21 cellular contexts compared by ENCODE assay signal in genomic region chr22:45259754-45260394, GRCh38. TPM values are rescaled to one million over a fixed set of nuclear protein-coding genes. Genes with fewer than 3 reads are reported as not detected.
DNase-seq lines count a peak whose midpoint lies in the region; ATAC-seq, FAIRE-seq and TF ChIP-seq lines count a peak whose summit lies in the region.
"Had no signal": no experiment of that assay in that cellular context is flagged by ENCODE, and none has a peak within 500 bp of the region (broad histone marks: within the 10 kb centered on the region; RNA-seq: fewer than 3 reads in every experiment).

No MANE protein-coding gene starts in this region.

- TF ChIP-seq EP300 in HepG2 (IDR thresholded peaks at IDR 0.05; ENCODE audit: low read depth in 2 of 2, low read length in 2 of 2) (no peak), HepG2 (CRISPR knock-in tag; IDR thresholded peaks at IDR 0.05; ENCODE audit: borderline replicate concordance) (no peak)

- H4K20me1 ChIP-seq in HepG2 (ENCODE audit: insufficient read depth, low read length) = no peaks in the 10 kb centered on the region

- POLR2A ChIA-PET in HepG2 (lab: Yijun Ruan, JAX) = no interaction called here

- no peaks in the 10 kb centered on the region for H3K9me3 Mint-ChIP-seq in dendritic cell treated with granulocyte-macrophage colony-stimulating factor and Interleukin-4, amounts not matched to agents 40 ng/mL and 50 ng/mL, for 4 days
- H3K9me3 Mint-ChIP-seq in nephron progenitor cell = peaks cover 11% of the 10 kb centered on the region
- H3K9me3 Mint-ChIP-seq: IgD-negative memory B cell had no signal

- CTCF ChIA-PET in HepG2 (lab: Yijun Ruan, JAX; ENCODE audit: low intra/inter-chr PET ratio, low total read pairs) = no interaction called here

- peaks cover 2% of the 10 kb centered on the region for H3K27me3 Mint-ChIP-seq in dendritic cell treated with granulocyte-macrophage colony-stimulating factor and Interleukin-4, amounts not matched to agents 40 ng/mL and 50 ng/mL, for 4 days
- peaks cover 9% of the 10 kb centered on the region for H3K27me3 Mint-ChIP-seq in nephron progenitor cell (ENCODE audit: low read depth, poor library complexity)

- no peaks in the 10 kb centered on the region for H3K36me3 ChIP-seq in HepG2 (replicated peaks in 1 of 2; ENCODE audit: control insufficient read depth in 1 of 2, insufficient read depth in 2 of 2, low read length in 2 of 2)
- H3K36me3 ChIP-seq in right lobe of liver = no peaks in the 10 kb centered on the region
- no peaks in the 10 kb centered on the region for H3K36me3 ChIP-seq in aorta (ENCODE audit: control insufficient read depth in 1 of 2, insufficient read depth in 2 of 2, low read length in 1 of 2)

- no peak for TF ChIP-seq RAD21 in HepG2 (CRISPR knock-in tag; IDR thresholded peaks at IDR 0.05)

- H3K79me2 ChIP-seq in HepG2 (ENCODE audit: insufficient read depth, low read length) = no peaks in the 10 kb centered on the region

- H3K27me3 ChIP-seq in HepG2 (ENCODE audit: control insufficient read depth in 1 of 2, insufficient read depth in 2 of 2, low read length in 2 of 2) = peaks cover 7 to 18% of the 10 kb centered on the region in 2 experiments; a peak in 4 of 5 replicates
- no peaks in the 10 kb centered on the region for H3K27me3 ChIP-seq in right lobe of liver
- no peaks in the 10 kb centered on the region for H3K27me3 ChIP-seq in aorta (ENCODE audit: control insufficient read depth in 1 of 2, insufficient read depth in 2 of 2, low read length in 1 of 2)

- H3K27ac Mint-ChIP-seq in dendritic cell treated with granulocyte-macrophage colony-stimulating factor and Interleukin-4, amounts not matched to agents 40 ng/mL and 50 ng/mL, for 4 days = peak overlapping the region; percentile 87
- H3K27ac Mint-ChIP-seq in nephron progenitor cell = peak overlapping the region; percentile 76

- no peak overlapping the region for H2AFZ ChIP-seq in HepG2 (ENCODE audit: low read length)

- peaks cover 50% of the 10 kb centered on the region for H3K4me1 Mint-ChIP-seq in dendritic cell treated with granulocyte-macrophage colony-stimulating factor and Interleukin-4, amounts not matched to agents 40 ng/mL and 50 ng/mL, for 4 days (ENCODE audit: low read depth)
- peaks cover 14% of the 10 kb centered on the region for H3K4me1 Mint-ChIP-seq in nephron progenitor cell

- no peak for DNase-seq in HepG2 (ENCODE audit: low spot score)
- DNase-seq in right lobe of liver = no peak
- no peak for DNase-seq in nephron progenitor cell
- DNase-seq in GM19240 (ENCODE audit: insufficient read length, low spot score) = no peak
- DNase-seq in T1000 (lab: John Stamatoyannopoulos, UW) = no peak
- DNase-seq in aorta = no peak
- DNase-seq: 8988T; ACHN; CD4-positive, alpha-beta memory T cell; DMS153; DMS79 treated with DMSO at 0.1 percent for 48 hours; EL had no signal

- peaks cover 46% of the 10 kb centered on the region for H3K4me1 ChIP-seq in HepG2 (ENCODE audit: insufficient read depth, low read length)
- H3K4me1 ChIP-seq in right lobe of liver = peaks cover 0 to 6% (median 0%) of the 10 kb centered on the region in 4 donors
- H3K4me1 ChIP-seq in aorta (ENCODE audit: control insufficient read depth in 1 of 2, insufficient read depth in 2 of 2, low read length in 2 of 2) = no peaks in the 10 kb centered on the region

- H3K9me3 ChIP-seq in HepG2 (ENCODE audit: low read length) = no peaks in the 10 kb centered on the region
- no peaks in the 10 kb centered on the region for H3K9me3 ChIP-seq in right lobe of liver
- no peaks in the 10 kb centered on the region for H3K9me3 ChIP-seq in aorta (ENCODE audit: control insufficient read depth, low read length)

- peak overlapping the region; percentile 57 for H3K4me2 ChIP-seq in HepG2 (ENCODE audit: low read depth, low read length)

- FAIRE-seq in HepG2 (lab: Jason Lieb, UNC) = no peak
- FAIRE-seq: D721Med, G401.6, GM12891, H54 had no signal

- TF ChIP-seq CTCF in HepG2 (CRISPR knock-in tag; IDR thresholded peaks at IDR 0.05) (no peak), right lobe of liver (IDR thresholded peaks at IDR 0.05) (no peak), nephron progenitor cell (IDR thresholded peaks at IDR 0.05) (no peak)

- intact Hi-C loops in HepG2 (cut with micrococcal nuclease; ENCODE audit: unreplicated experiment) = loop anchor here (5.0 to 10.0 kb wide), 4 partner anchors 43 to 295 kb away; no protein-coding TSS in a partner anchor
- intact Hi-C loops in right lobe of liver (cut with DNase I) = loop anchor here (5.0 to 10.0 kb wide), 3 partner anchors 155 to 295 kb away; no protein-coding TSS in a partner anchor
- intact Hi-C loops in dendritic cell treated with granulocyte-macrophage colony-stimulating factor and Interleukin-4, amounts not matched to agents 40 ng/mL and 50 ng/mL, for 4 days (cut with micrococcal nuclease) = loop anchor here (10.0 kb wide), 1 partner anchor 55 kb away; no protein-coding TSS in a partner anchor
- intact Hi-C loops in aorta (cut with DNase I) = loop anchor here in 1 of 2 donors (5.0 kb wide), 1 partner anchor 93 kb away; no protein-coding TSS in a partner anchor

- H3K9ac ChIP-seq in HepG2 (ENCODE audit: insufficient read depth, low read depth, low read length) = no peak overlapping the region

- H3K4me3 Mint-ChIP-seq in dendritic cell treated with granulocyte-macrophage colony-stimulating factor and Interleukin-4, amounts not matched to agents 40 ng/mL and 50 ng/mL, for 4 days = no peak overlapping the region
- no peak overlapping the region for H3K4me3 Mint-ChIP-seq in nephron progenitor cell
- H3K4me3 Mint-ChIP-seq: CD4-positive, alpha-beta memory T cell; IgD-negative memory B cell had no signal

- 46% methylated on average over 6 of the region's 10 CpGs for WGBS in HepG2 (ENCODE audit: low lambda C conversion rate)
- WGBS in right lobe of liver (ENCODE audit: insufficient coverage, low coverage, low lambda C conversion rate, missing lambda C conversion rate) = 77% methylated on average over 5 of the region's 10 CpGs
- WGBS in aorta, 2 donors = 78 to 86% methylated on average over 10 of the region's 10 CpGs

- no TSS peak for BruUV-seq in HepG2 (replicated peaks; lab: Mats Ljungman, UMichigan)

- no peak overlapping the region for H3K27ac ChIP-seq in HepG2 (ENCODE audit: extremely low read length, insufficient read depth, low read length)
- no peak overlapping the region for H3K27ac ChIP-seq in right lobe of liver
- no peak overlapping the region for H3K27ac ChIP-seq in aorta (ENCODE audit: low read depth in 1 of 2, low read length in 2 of 2)
- H3K27ac ChIP-seq: C4-2B had no signal

- no peak for TF ChIP-seq POLR2A in HepG2 (IDR thresholded peaks at IDR 0.05; ENCODE audit: insufficient read depth in 1 of 2, low read depth in 2 of 2, low read length in 2 of 2)
- no peak for TF ChIP-seq POLR2A in right lobe of liver (IDR thresholded peaks at IDR 0.05)

- in situ Hi-C loops in HepG2 (cut with HindIII; ENCODE audit: extremely low pct_ligation_motif_present, low pct_unique_long_range_greater_than_20kb) = loop anchor here (5.0 kb wide), 1 partner anchor 158 kb away; no protein-coding TSS in a partner anchor

- H3K36me3 Mint-ChIP-seq in dendritic cell treated with granulocyte-macrophage colony-stimulating factor and Interleukin-4, amounts not matched to agents 40 ng/mL and 50 ng/mL, for 4 days (ENCODE audit: low read depth) = no peaks in the 10 kb centered on the region
- H3K36me3 Mint-ChIP-seq in nephron progenitor cell (ENCODE audit: low read depth) = no peaks in the 10 kb centered on the region
- H3K36me3 Mint-ChIP-seq: CD4-positive, alpha-beta memory T cell; IgD-negative memory B cell had no signal

- H3K4me3 ChIP-seq in HepG2 (replicated peaks in 1 of 3; ENCODE audit: insufficient read depth in 1 of 3, low read depth in 2 of 3, low read length in 3 of 3) (no peak overlapping the region), right lobe of liver (no peak overlapping the region), aorta (ENCODE audit: low read length in 2 of 2) (no peak overlapping the region)

- ATAC-seq in HepG2 (no peak), right lobe of liver (no peak), aorta (ENCODE audit: low FRiP score) (no peak), HG02981 (IDR thresholded peaks at IDR 0.05; ENCODE audit: unreplicated experiment) (no peak)
- ATAC-seq: HCT116 had no signal

RNA-seq across cellular contexts. Expression of gene KIAA0930, which starts 19.2 kb away (rescaled TPM):
- total RNA-seq in HepG2 (2016; rRNA removed; fragmentation: Illumina TruSeq; extraction: Trizol) = 25.5 and 27.0 TPM in 2 replicates
- 8.5 and 8.8 TPM in 2 replicates for total RNA-seq in HepG2 (2016; cell fraction: cytosol; rRNA removed; fragmentation: Illumina TruSeq; extraction: Trizol; ENCODE audit: low read depth)
- total RNA-seq in HepG2 (2016; cell fraction: insoluble cytoplasmic fraction; rRNA removed; fragmentation: Illumina TruSeq; extraction: Trizol) = 20.2 and 27.2 TPM in 2 replicates
- total RNA-seq in HepG2 (2016; cell fraction: membrane; rRNA removed; fragmentation: Illumina TruSeq; extraction: Trizol) = 26.6 and 27.7 TPM in 2 replicates
- 13.4 and 15.4 TPM in 2 replicates for total RNA-seq in HepG2 (2016; cell fraction: nucleus; rRNA removed; fragmentation: Illumina TruSeq; extraction: Trizol)
- 38.2 and 46.3 TPM in 2 replicates for polyA plus RNA-seq in HepG2 (2011; rRNA removed)
- 39.3 and 40.1 TPM in 2 replicates for polyA plus RNA-seq in HepG2 (2011; cell fraction: cytosol; rRNA removed)
- polyA plus RNA-seq in HepG2 (2011; cell fraction: nucleus; rRNA removed) = 32.6 and 39.0 TPM in 2 replicates
- 24.1 and 35.1 TPM in 2 replicates for polyA plus RNA-seq in HepG2 (2012)
- polyA plus RNA-seq in HepG2 (2016; cell fraction: cytosol; fragmentation: Illumina TruSeq; extraction: Trizol; ENCODE audit: low read depth) = 14.2 and 17.6 TPM in 2 replicates
- polyA plus RNA-seq in HepG2 (2016; cell fraction: insoluble cytoplasmic fraction; fragmentation: Illumina TruSeq; extraction: Trizol; ENCODE audit: low read depth) = 26.4 and 31.5 TPM in 2 replicates
- 30.2 and 31.7 TPM in 2 replicates for polyA plus RNA-seq in HepG2 (2016; cell fraction: membrane; fragmentation: Illumina TruSeq; extraction: Trizol; ENCODE audit: low read depth)
- 28.9 and 29.2 TPM in 2 replicates for polyA plus RNA-seq in HepG2 (2016; cell fraction: nucleus; fragmentation: Illumina TruSeq; extraction: Trizol; ENCODE audit: insufficient read depth, low read depth)
- 40.1 and 54.5 TPM in 2 replicates for polyA minus RNA-seq in HepG2 (2011; rRNA and poly(A)+ RNA removed; ENCODE audit: low replicate concordance)
- 21.4 and 26.1 TPM in 2 replicates for polyA minus RNA-seq in HepG2 (2011; cell fraction: cytosol; rRNA and poly(A)+ RNA removed)
- 4.8 and 8.6 TPM in 2 replicates for polyA minus RNA-seq in HepG2 (2011; cell fraction: nucleus; rRNA and poly(A)+ RNA removed)
- total RNA-seq in right lobe of liver = 10 to 100 TPM; 24.5 to 57.9 (median 40.8) TPM
- total RNA-seq in aorta = 100 to 1,000 TPM in 1 of 2 donors, 10 to 100 TPM in 1; 46.9 to 101 TPM
- 10 to 100 TPM; 36.6 to 83.7 TPM for polyA plus RNA-seq in aorta

RNA-seq across cellular contexts. Expression of gene UPK3A, which starts 24.9 kb away (rescaled TPM):
- total RNA-seq in HepG2 (2016; rRNA removed; fragmentation: Illumina TruSeq; extraction: Trizol) = 10.0 and 10.5 TPM in 2 replicates
- 9.4 and 11.8 TPM in 2 replicates for total RNA-seq in HepG2 (2016; cell fraction: cytosol; rRNA removed; fragmentation: Illumina TruSeq; extraction: Trizol; ENCODE audit: low read depth)
- total RNA-seq in HepG2 (2016; cell fraction: insoluble cytoplasmic fraction; rRNA removed; fragmentation: Illumina TruSeq; extraction: Trizol) = 9.5 and 11.5 TPM in 2 replicates
- 10.2 and 12.3 TPM in 2 replicates for total RNA-seq in HepG2 (2016; cell fraction: membrane; rRNA removed; fragmentation: Illumina TruSeq; extraction: Trizol)
- total RNA-seq in HepG2 (2016; cell fraction: nucleus; rRNA removed; fragmentation: Illumina TruSeq; extraction: Trizol) = 3.3 and 4.2 TPM in 2 replicates
- 12.2 and 13.8 TPM in 2 replicates for polyA plus RNA-seq in HepG2 (2011; rRNA removed)
- polyA plus RNA-seq in HepG2 (2011; cell fraction: cytosol; rRNA removed) = 10.6 and 20.2 TPM in 2 replicates
- 5.9 and 7.2 TPM in 2 replicates for polyA plus RNA-seq in HepG2 (2011; cell fraction: nucleus; rRNA removed)
- polyA plus RNA-seq in HepG2 (2012) = 4.3 and 11.1 TPM in 2 replicates
- polyA plus RNA-seq in HepG2 (2016; cell fraction: cytosol; fragmentation: Illumina TruSeq; extraction: Trizol; ENCODE audit: low read depth) = 14.1 and 18.5 TPM in 2 replicates
- 14.2 and 18.6 TPM in 2 replicates for polyA plus RNA-seq in HepG2 (2016; cell fraction: insoluble cytoplasmic fraction; fragmentation: Illumina TruSeq; extraction: Trizol; ENCODE audit: low read depth)
- polyA plus RNA-seq in HepG2 (2016; cell fraction: membrane; fragmentation: Illumina TruSeq; extraction: Trizol; ENCODE audit: low read depth) = 13.4 and 14.9 TPM in 2 replicates
- polyA plus RNA-seq in HepG2 (2016; cell fraction: nucleus; fragmentation: Illumina TruSeq; extraction: Trizol; ENCODE audit: insufficient read depth, low read depth) = 12.3 and 12.7 TPM in 2 replicates
- polyA minus RNA-seq in HepG2 (2011; rRNA and poly(A)+ RNA removed; ENCODE audit: low replicate concordance) = 30.1 TPM in 1 of 2 replicates, not detected in the other
- 3.4 and 3.6 TPM in 2 replicates for polyA minus RNA-seq in HepG2 (2011; cell fraction: cytosol; rRNA and poly(A)+ RNA removed)
- polyA minus RNA-seq in HepG2 (2011; cell fraction: nucleus; rRNA and poly(A)+ RNA removed) = 2.2 and 3.2 TPM in 2 replicates
- total RNA-seq in right lobe of liver = not detected
- not detected for total RNA-seq in aorta
- not detected for polyA plus RNA-seq in aorta
- total RNA-seq: CD4-positive, alpha-beta memory T cell had no signal
- polyA plus RNA-seq: CD4-positive, alpha-beta memory T cell had no signal

RNA-seq across cellular contexts. Expression of gene FAM118A, which starts 49.9 kb away (rescaled TPM):
- 26.4 and 36.7 TPM in 2 replicates for total RNA-seq in HepG2 (2016; rRNA removed; fragmentation: Illumina TruSeq; extraction: Trizol)
- 28.0 and 29.8 TPM in 2 replicates for total RNA-seq in HepG2 (2016; cell fraction: cytosol; rRNA removed; fragmentation: Illumina TruSeq; extraction: Trizol; ENCODE audit: low read depth)
- 25.8 and 32.7 TPM in 2 replicates for total RNA-seq in HepG2 (2016; cell fraction: insoluble cytoplasmic fraction; rRNA removed; fragmentation: Illumina TruSeq; extraction: Trizol)
- 21.5 TPM in 2 replicates for total RNA-seq in HepG2 (2016; cell fraction: membrane; rRNA removed; fragmentation: Illumina TruSeq; extraction: Trizol)
- total RNA-seq in HepG2 (2016; cell fraction: nucleus; rRNA removed; fragmentation: Illumina TruSeq; extraction: Trizol) = 34.3 and 41.9 TPM in 2 replicates
- polyA plus RNA-seq in HepG2 (2011; rRNA removed) = 48.2 TPM in 2 replicates
- polyA plus RNA-seq in HepG2 (2011; cell fraction: cytosol; rRNA removed) = 24.5 and 25.4 TPM in 2 replicates
- 91.1 and 92.6 TPM in 2 replicates for polyA plus RNA-seq in HepG2 (2011; cell fraction: nucleus; rRNA removed)
- polyA plus RNA-seq in HepG2 (2012) = 34.1 and 39.4 TPM in 2 replicates
- polyA plus RNA-seq in HepG2 (2016; cell fraction: cytosol; fragmentation: Illumina TruSeq; extraction: Trizol; ENCODE audit: low read depth) = 8.3 and 8.5 TPM in 2 replicates
- polyA plus RNA-seq in HepG2 (2016; cell fraction: insoluble cytoplasmic fraction; fragmentation: Illumina TruSeq; extraction: Trizol; ENCODE audit: low read depth) = 26.6 and 30.9 TPM in 2 replicates
- polyA plus RNA-seq in HepG2 (2016; cell fraction: membrane; fragmentation: Illumina TruSeq; extraction: Trizol; ENCODE audit: low read depth) = 15.4 and 16.9 TPM in 2 replicates
- polyA plus RNA-seq in HepG2 (2016; cell fraction: nucleus; fragmentation: Illumina TruSeq; extraction: Trizol; ENCODE audit: insufficient read depth, low read depth) = 87.6 and 89.2 TPM in 2 replicates
- polyA minus RNA-seq in HepG2 (2011; rRNA and poly(A)+ RNA removed; ENCODE audit: low replicate concordance) = 15.6 and 49.1 TPM in 2 replicates
- 12.3 and 12.7 TPM in 2 replicates for polyA minus RNA-seq in HepG2 (2011; cell fraction: cytosol; rRNA and poly(A)+ RNA removed)
- polyA minus RNA-seq in HepG2 (2011; cell fraction: nucleus; rRNA and poly(A)+ RNA removed) = 57.0 and 67.1 TPM in 2 replicates
- total RNA-seq in right lobe of liver = 10 to 100 TPM in 4 of 6 experiments, 1 to 10 TPM in 2; 5.6 to 43.0 (median 17.3) TPM
- 10 to 100 TPM; 59.2 to 66.7 TPM for total RNA-seq in aorta
- polyA plus RNA-seq in aorta = 100 to 1,000 TPM in 1 of 2 donors, 1 to 10 TPM in 1; 8.6 to 320 TPM
